In the genomic region with DNA sequence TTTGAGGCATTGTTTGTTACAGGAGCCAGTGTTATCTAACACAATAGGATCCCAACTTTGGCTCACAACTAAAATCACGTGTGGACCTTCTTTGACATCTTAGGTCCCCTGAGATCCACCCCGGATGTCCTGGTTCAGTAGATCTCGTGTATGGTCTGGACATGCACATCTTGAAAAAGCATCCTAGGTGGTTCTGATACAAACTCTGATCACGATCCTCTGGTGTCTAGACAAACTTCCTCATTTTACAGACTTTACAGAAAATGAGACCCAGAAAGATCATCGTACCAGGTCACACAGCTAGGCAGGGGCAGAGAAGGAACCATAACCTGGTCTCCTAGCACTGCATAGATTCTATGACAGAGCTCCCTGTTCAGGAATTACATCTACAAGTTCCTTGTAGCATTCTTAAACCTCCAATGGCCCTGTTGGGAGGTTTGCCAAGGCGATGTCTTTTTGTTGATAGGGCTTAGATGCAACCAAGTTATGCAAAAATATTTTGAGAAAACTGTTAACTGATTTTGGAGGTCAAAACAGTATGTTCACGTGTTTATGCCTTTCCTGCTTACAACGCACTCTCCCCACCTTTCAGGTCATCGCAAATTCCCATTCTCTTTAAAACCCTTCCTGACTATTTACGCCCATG, we compare ENCODE assay signal across 22 cellular contexts. TPM values are rescaled to one million over a fixed set of nuclear protein-coding genes. Genes with fewer than 3 reads are reported as not detected.
DNase-seq lines count a peak whose midpoint lies in the region; ATAC-seq, FAIRE-seq and TF ChIP-seq lines count a peak whose summit lies in the region.
"Had no signal": no experiment of that assay in that cellular context is flagged by ENCODE, and none has a peak within 500 bp of the region (broad histone marks: within the 10 kb centered on the region; RNA-seq: fewer than 3 reads in every experiment).

No MANE protein-coding gene starts in this region.

- H3K9ac ChIP-seq in liver (ENCODE audit: low read depth in 1 of 2, low read length in 2 of 2) = no peak overlapping the region
- no peak overlapping the region for H3K9ac ChIP-seq in H1 (replicated peaks in 1 of 4; ENCODE audit: extremely low read depth in 1 of 4, low read depth in 3 of 4, low read length in 3 of 4)

- H3K23me2 ChIP-seq in H1 (ENCODE audit: low read depth, low read length) = peaks cover 22% of the 10 kb centered on the region; the same call in 1 of the 2 replicates

- H3K79me1 ChIP-seq in H1 (ENCODE audit: low read depth, low read length) = no peaks in the 10 kb centered on the region

- H3K4me2 ChIP-seq in H1 (ENCODE audit: insufficient read depth in 1 of 2, low read depth in 2 of 2, low read length in 2 of 2) = no peak overlapping the region

- H3K9me3 ChIP-seq in liver (ENCODE audit: control insufficient read depth in 4 of 4, low read length in 3 of 4) = no peaks in the 10 kb centered on the region
- no peaks in the 10 kb centered on the region for H3K9me3 ChIP-seq in right lobe of liver
- no peaks in the 10 kb centered on the region for H3K9me3 ChIP-seq in H1 (ENCODE audit: insufficient read depth in 2 of 2, low read depth in 1 of 2, low read length in 1 of 2)
- H3K9me3 ChIP-seq in body of pancreas = no peaks in the 10 kb centered on the region
- H3K9me3 ChIP-seq: breast epithelium, suprapubic skin had no signal

- H3K4me3 Mint-ChIP-seq in IgD-negative memory B cell = peak overlapping the region in 3 of 4 donors; percentile 1 to 72 (median 55)
- no peak overlapping the region for H3K4me3 Mint-ChIP-seq in stimulated activated naive B cell treated with anti-CD40 and anti-IgM and Interleukin-4, amounts not matched to agents 10 μg/mL and 1 μg/mL and 100 μg/mL, for 72 hours
- no peak overlapping the region for H3K4me3 Mint-ChIP-seq in activated T-helper 1 cell treated with anti-CD3 and anti-CD28 coated beads, Interleukin-12 subunit alpha, Interleukin-12 subunit beta, Interleukin-2, Interleukin-4 antibody, amounts not matched to agents 30 ng/mL and 10 ng/mL and 1 ng/mL, durations not matched to agents 14 hours and 24 hours and 36 hours
- H3K4me3 Mint-ChIP-seq: activated CD4-positive, alpha-beta T cell treated with anti-CD3 and anti-CD28 coated beads, Interleukin-2, amount 10 ng/mL, durations not matched to agents 7 days and 5 days; nephron progenitor cell had no signal

- DNase-seq in right lobe of liver (no peak), H1 (ENCODE audit: low read depth in 1 of 2, low spot score in 2 of 2) (no peak), NCI-H187 (lab: John Stamatoyannopoulos, UW) (no peak), body of pancreas (no peak)
- DNase-seq in stimulated activated naive B cell treated with anti-CD40 and anti-IgM and Interleukin-4, amounts not matched to agents 10 μg/mL and 1 μg/mL and 100 μg/mL, for 72 hours = peak; percentile 54
- DNase-seq in activated T-helper 1 cell treated with anti-CD3 and anti-CD28 coated beads, Interleukin-12 subunit alpha, Interleukin-12 subunit beta, Interleukin-2, Interleukin-4 antibody, amounts not matched to agents 30 ng/mL and 10 ng/mL and 1 ng/mL, durations not matched to agents 14 hours and 24 hours and 36 hours (ENCODE audit: low spot score) = no peak
- DNase-seq: activated CD4-positive, alpha-beta T cell treated with anti-CD3 and anti-CD28 coated beads, Interleukin-2, amount 10 ng/mL, durations not matched to agents 7 days and 5 days; activated effector memory CD4-positive, alpha-beta T cell treated with anti-CD3 and anti-CD28 coated beads, Interleukin-2, amount 50 U/mL, for 16 hours; cortex of kidney; DMS 273 treated with DMSO at 0.1 percent for 48 hours; hypothalamus; NCI-H1048; NCI-H510A; nephron progenitor cell had no signal

- TF ChIP-seq RAD21 in liver (IDR thresholded peaks at IDR 0.05) = no peak
- no peak for TF ChIP-seq RAD21 in H1 (IDR thresholded peaks at IDR 0.05 in 1 of 2, conservative IDR thresholded peaks at IDR 0.05 in 1 of 2; ENCODE audit: low read depth in 2 of 2, low read length in 2 of 2)

- no peaks in the 10 kb centered on the region for H3K27me3 Mint-ChIP-seq in IgD-negative memory B cell
- H3K27me3 Mint-ChIP-seq in stimulated activated naive B cell treated with anti-CD40 and anti-IgM and Interleukin-4, amounts not matched to agents 10 μg/mL and 1 μg/mL and 100 μg/mL, for 72 hours = no peaks in the 10 kb centered on the region
- H3K27me3 Mint-ChIP-seq in activated T-helper 1 cell treated with anti-CD3 and anti-CD28 coated beads, Interleukin-12 subunit alpha, Interleukin-12 subunit beta, Interleukin-2, Interleukin-4 antibody, amounts not matched to agents 30 ng/mL and 10 ng/mL and 1 ng/mL, durations not matched to agents 14 hours and 24 hours and 36 hours (ENCODE audit: insufficient read depth) = no peaks in the 10 kb centered on the region
- H3K27me3 Mint-ChIP-seq: activated CD4-positive, alpha-beta T cell treated with anti-CD3 and anti-CD28 coated beads, Interleukin-2, amount 10 ng/mL, durations not matched to agents 7 days and 5 days had no signal

- no peak overlapping the region for H3K4ac ChIP-seq in H1 (replicated peaks; ENCODE audit: insufficient read length, low read depth, low read length)

- CTCF ChIA-PET in H1 (lab: Charles Lee; ENCODE audit: partially characterized antibody) = interaction anchor here (1.1 to 1.3 kb wide), 2 partner anchors 23 to 69 kb away, joined by 3 to 5 read pairs; no protein-coding TSS in a partner anchor

- no peak overlapping the region for H4K8ac ChIP-seq in H1 (ENCODE audit: extremely low read depth, insufficient read depth, low read length)

- no peak overlapping the region for H3K18ac ChIP-seq in H1 (ENCODE audit: extremely low read depth, low read length)

- H3K27ac Mint-ChIP-seq in IgD-negative memory B cell = peak overlapping the region in 1 of 3 donors; percentile 83
- H3K27ac Mint-ChIP-seq in stimulated activated naive B cell treated with anti-CD40 and anti-IgM and Interleukin-4, amounts not matched to agents 10 μg/mL and 1 μg/mL and 100 μg/mL, for 72 hours = peak overlapping the region; percentile 26
- no peak overlapping the region for H3K27ac Mint-ChIP-seq in activated T-helper 1 cell treated with anti-CD3 and anti-CD28 coated beads, Interleukin-12 subunit alpha, Interleukin-12 subunit beta, Interleukin-2, Interleukin-4 antibody, amounts not matched to agents 30 ng/mL and 10 ng/mL and 1 ng/mL, durations not matched to agents 14 hours and 24 hours and 36 hours
- H3K27ac Mint-ChIP-seq: activated CD4-positive, alpha-beta T cell treated with anti-CD3 and anti-CD28 coated beads, Interleukin-2, amount 10 ng/mL, durations not matched to agents 7 days and 5 days; nephron progenitor cell had no signal

- WGBS in liver = 76% methylated on average over 10 of the region's 10 CpGs
- 68% methylated on average over 9 of the region's 10 CpGs for WGBS in right lobe of liver (ENCODE audit: insufficient coverage, low coverage, low lambda C conversion rate, missing lambda C conversion rate)
- WGBS in H1 (ENCODE audit: extremely low coverage in 1 of 2, insufficient coverage in 1 of 2, insufficient read length in 1 of 2, insufficient replicate concordance in 2 of 2, low coverage in 1 of 2, low lambda C conversion rate in 2 of 2, missing lambda C conversion rate in 1 of 2), 2 experiments = 89% methylated on average over 10 of the region's 10 CpGs; no CpG with 5 or more reads in 1 of the 2 experiments
- WGBS in body of pancreas, 2 donors = 64 to 67% methylated on average over 10 of the region's 10 CpGs

- no peaks in the 10 kb centered on the region for H3K36me3 Mint-ChIP-seq in IgD-negative memory B cell
- no peaks in the 10 kb centered on the region for H3K36me3 Mint-ChIP-seq in stimulated activated naive B cell treated with anti-CD40 and anti-IgM and Interleukin-4, amounts not matched to agents 10 μg/mL and 1 μg/mL and 100 μg/mL, for 72 hours
- no peaks in the 10 kb centered on the region for H3K36me3 Mint-ChIP-seq in activated T-helper 1 cell treated with anti-CD3 and anti-CD28 coated beads, Interleukin-12 subunit alpha, Interleukin-12 subunit beta, Interleukin-2, Interleukin-4 antibody, amounts not matched to agents 30 ng/mL and 10 ng/mL and 1 ng/mL, durations not matched to agents 14 hours and 24 hours and 36 hours (ENCODE audit: low read depth)

- H2BK12ac ChIP-seq in H1 (ENCODE audit: low read depth, low read length) = no peak overlapping the region

- H2BK20ac ChIP-seq in H1 (ENCODE audit: low read length) = no peak overlapping the region

- H2BK15ac ChIP-seq in H1 (ENCODE audit: low read length) = no peak overlapping the region

- no peak overlapping the region for H2BK120ac ChIP-seq in H1 (replicated peaks; ENCODE audit: low read depth, low read length)

- peak overlapping the region; percentile 46 for H4K91ac ChIP-seq in H1 (replicated peaks; ENCODE audit: insufficient read length, low read length)

- H3K79me2 ChIP-seq in H1 (ENCODE audit: control insufficient read depth in 1 of 2, insufficient read depth in 2 of 2, low read length in 2 of 2) = no peaks in the 10 kb centered on the region

- H3K4me3 ChIP-seq in liver (ENCODE audit: low read depth in 1 of 3, low read length in 3 of 3) = no peak overlapping the region
- H3K4me3 ChIP-seq in right lobe of liver = no peak overlapping the region
- H3K4me3 ChIP-seq in H1 (ENCODE audit: extremely low read depth in 1 of 4, insufficient read depth in 2 of 4, low read depth in 3 of 4, low read length in 4 of 4) = no peak overlapping the region
- no peak overlapping the region for H3K4me3 ChIP-seq in body of pancreas
- H3K4me3 ChIP-seq: breast epithelium, suprapubic skin had no signal

- no peak overlapping the region; the same call in 1 of the 2 replicates for H2AK5ac ChIP-seq in H1 (ENCODE audit: low read depth, low read length)

- no peak for FAIRE-seq in H1 (lab: Jason Lieb, UNC)
- FAIRE-seq: A204.1, kidney had no signal

- H3K36me3 ChIP-seq in liver (ENCODE audit: control insufficient read depth in 4 of 4, insufficient read depth in 3 of 4, low read depth in 1 of 4, low read length in 3 of 4) = no peaks in the 10 kb centered on the region
- H3K36me3 ChIP-seq in right lobe of liver = no peaks in the 10 kb centered on the region
- H3K36me3 ChIP-seq in H1 (ENCODE audit: control insufficient read depth in 2 of 4, insufficient read depth in 4 of 4, low read length in 3 of 4) = no peaks in the 10 kb centered on the region
- no peaks in the 10 kb centered on the region for H3K36me3 ChIP-seq in body of pancreas (replicated peaks in 1 of 2; ENCODE audit: insufficient read depth in 1 of 2, low read depth in 2 of 2)
- H3K36me3 ChIP-seq: breast epithelium, suprapubic skin had no signal

- H3K4me1 Mint-ChIP-seq in IgD-negative memory B cell = peaks cover 5 to 12% (median 10%) of the 10 kb centered on the region in 3 donors
- H3K4me1 Mint-ChIP-seq in stimulated activated naive B cell treated with anti-CD40 and anti-IgM and Interleukin-4, amounts not matched to agents 10 μg/mL and 1 μg/mL and 100 μg/mL, for 72 hours = peaks cover 16 to 20% of the 10 kb centered on the region in 2 donors
- no peaks in the 10 kb centered on the region for H3K4me1 Mint-ChIP-seq in activated T-helper 1 cell treated with anti-CD3 and anti-CD28 coated beads, Interleukin-12 subunit alpha, Interleukin-12 subunit beta, Interleukin-2, Interleukin-4 antibody, amounts not matched to agents 30 ng/mL and 10 ng/mL and 1 ng/mL, durations not matched to agents 14 hours and 24 hours and 36 hours (ENCODE audit: low read depth)
- H3K4me1 Mint-ChIP-seq: activated CD4-positive, alpha-beta T cell treated with anti-CD3 and anti-CD28 coated beads, Interleukin-2, amount 10 ng/mL, durations not matched to agents 7 days and 5 days had no signal

- H3K9me3 Mint-ChIP-seq in IgD-negative memory B cell = no peaks in the 10 kb centered on the region
- no peaks in the 10 kb centered on the region for H3K9me3 Mint-ChIP-seq in stimulated activated naive B cell treated with anti-CD40 and anti-IgM and Interleukin-4, amounts not matched to agents 10 μg/mL and 1 μg/mL and 100 μg/mL, for 72 hours
- no peaks in the 10 kb centered on the region for H3K9me3 Mint-ChIP-seq in activated T-helper 1 cell treated with anti-CD3 and anti-CD28 coated beads, Interleukin-12 subunit alpha, Interleukin-12 subunit beta, Interleukin-2, Interleukin-4 antibody, amounts not matched to agents 30 ng/mL and 10 ng/mL and 1 ng/mL, durations not matched to agents 14 hours and 24 hours and 36 hours
- H3K9me3 Mint-ChIP-seq: activated CD4-positive, alpha-beta T cell treated with anti-CD3 and anti-CD28 coated beads, Interleukin-2, amount 10 ng/mL, durations not matched to agents 7 days and 5 days; nephron progenitor cell had no signal

- no peak overlapping the region for H2BK5ac ChIP-seq in H1 (ENCODE audit: low read depth, low read length)

- H3K27ac ChIP-seq in liver (ENCODE audit: low read depth in 1 of 2, low read length in 2 of 2) (no peak overlapping the region), right lobe of liver (no peak overlapping the region), H1 (ENCODE audit: low read depth, low read length) (no peak overlapping the region), body of pancreas (no peak overlapping the region)
- H3K27ac ChIP-seq: breast epithelium, C4-2B, HL-60, suprapubic skin had no signal

- H3K4me1 ChIP-seq in liver (ENCODE audit: control insufficient read depth in 4 of 4, insufficient read depth in 4 of 4, low read length in 3 of 4) = peaks cover 0 to 2% (median 0%) of the 10 kb centered on the region in 4 donors
- no peaks in the 10 kb centered on the region for H3K4me1 ChIP-seq in right lobe of liver
- H3K4me1 ChIP-seq in H1 (replicated peaks in 1 of 4; ENCODE audit: control insufficient read depth in 3 of 4, insufficient read depth in 4 of 4, low read length in 3 of 4) = no peaks in the 10 kb centered on the region; a peak in 2 of 7 replicates
- no peaks in the 10 kb centered on the region for H3K4me1 ChIP-seq in body of pancreas
- H3K4me1 ChIP-seq: breast epithelium had no signal

- H4K5ac ChIP-seq in H1 (ENCODE audit: insufficient read length, low read depth, low read length) = no peak overlapping the region

- POLR2A ChIA-PET in H1 (lab: Charles Lee; ENCODE audit: partially characterized antibody) = no interaction called here

- ATAC-seq in right lobe of liver (no peak), body of pancreas (no peak)
- peak; percentile 90 to 91 for ATAC-seq in stimulated activated naive B cell treated with anti-CD40 and anti-IgM and Interleukin-4, amounts not matched to agents 10 μg/mL and 1 μg/mL and 100 μg/mL, for 72 hours (replicated peaks)

- peak overlapping the region; percentile 96 for H3K56ac ChIP-seq in H1 (replicated peaks; ENCODE audit: insufficient read length, low read depth, low read length)

- no peak for TF ChIP-seq POLR2A in right lobe of liver (IDR thresholded peaks at IDR 0.05)
- no peak for TF ChIP-seq POLR2A in H1 (IDR thresholded peaks at IDR 0.05; ENCODE audit: control extremely low read depth in 1 of 2, low read depth in 2 of 2, low read length in 2 of 2)
- no peak for TF ChIP-seq POLR2A in body of pancreas (IDR thresholded peaks at IDR 0.05)

- peaks cover 0 to 16% of the 10 kb centered on the region in 2 experiments for H4K20me1 ChIP-seq in H1 (replicated peaks in 1 of 2; ENCODE audit: control insufficient read depth in 1 of 2, insufficient read depth in 2 of 2, low read length in 2 of 2)

- TF ChIP-seq CTCF in liver (IDR thresholded peaks at IDR 0.05; ENCODE audit: low read depth, low read length, missing input control) = no peak
- no peak for TF ChIP-seq CTCF in right lobe of liver (IDR thresholded peaks at IDR 0.05)
- no peak for TF ChIP-seq CTCF in H1 (IDR thresholded peaks at IDR 0.05; ENCODE audit: control extremely low read depth in 1 of 3, insufficient read depth in 1 of 3, low read depth in 1 of 3, low read length in 3 of 3)
- no peak for TF ChIP-seq CTCF in body of pancreas (IDR thresholded peaks at IDR 0.05)

- intact Hi-C loops in right lobe of liver (cut with DNase I) = no loop called here
- intact Hi-C loops in body of pancreas (cut with DNase I) = no loop called here
- intact Hi-C loops in activated T-helper 1 cell treated with anti-CD3 and anti-CD28 coated beads, Interleukin-12 subunit alpha, Interleukin-12 subunit beta, Interleukin-2, Interleukin-4 antibody, amounts not matched to agents 30 ng/mL and 10 ng/mL and 1 ng/mL, durations not matched to agents 14 hours and 24 hours and 36 hours (cut with micrococcal nuclease) = no loop called here

- H2AFZ ChIP-seq in H1 (ENCODE audit: low read length) = no peak overlapping the region

- H3K23ac ChIP-seq in H1 (ENCODE audit: insufficient read length) = no peak overlapping the region

- H3K27me3 ChIP-seq in liver (ENCODE audit: control insufficient read depth in 4 of 4, insufficient read depth in 4 of 4, low read length in 3 of 4) (no peaks in the 10 kb centered on the region), right lobe of liver (no peaks in the 10 kb centered on the region), H1 (replicated peaks in 1 of 4; ENCODE audit: control insufficient read depth in 3 of 4, extremely low read depth in 1 of 4, insufficient read depth in 3 of 4, low read length in 3 of 4) (peaks cover 0 to 2% (median 0%) of the 10 kb centered on the region in 4 experiments; a peak in 2 of 7 replicates), body of pancreas (no peaks in the 10 kb centered on the region)
- H3K27me3 ChIP-seq: breast epithelium, suprapubic skin had no signal

- TF ChIP-seq EP300 in H1 (IDR thresholded peaks at IDR 0.05; ENCODE audit: borderline replicate concordance in 1 of 2, low read depth in 2 of 2, low read length in 2 of 2) = no peak

- H3K14ac ChIP-seq in H1 (ENCODE audit: insufficient read length) = no peak overlapping the region

RNA-seq across cellular contexts. Expression of a gene that starts 30.8 kb away (rescaled TPM):
- total RNA-seq in liver (10 to 100 TPM in 1 of 2 donors, 1 to 10 TPM in 1; 5.8 to 16.5 TPM), right lobe of liver (10 to 100 TPM in 5 of 6 experiments, 1 to 10 TPM in 1; 9.2 to 25.8 (median 11.8) TPM), body of pancreas (10 to 100 TPM; 18.5 to 21.5 TPM)
- polyA plus RNA-seq in liver (1 to 10 TPM; 2.9 to 7.1 TPM), IgD-negative memory B cell (15.4 TPM), H1 (2011; rRNA removed) (7.4 and 8.8 TPM in 2 replicates)
- 9.1 and 9.4 TPM in 2 replicates for total RNA-seq in H1 (2021; fragmentation: NEBNext Ultra II Directional; extraction: Animal tissue kit (Norgen Biotek cat#: 25700))
- 6.8 TPM for polyA plus RNA-seq in H1 (2011; cell fraction: cytosol; rRNA removed)
- polyA plus RNA-seq in H1 (2011; cell fraction: nucleus; rRNA removed) = 9.3 TPM
- 5.7 to 7.3 TPM (median 6.0 TPM) in 4 replicates for polyA plus RNA-seq in H1 (2012, experiment 1 of 2)
- 2.3 TPM for polyA plus RNA-seq in H1 (2012, experiment 2 of 2)
- polyA plus RNA-seq in H1 (2013, experiment 1 of 2) = 4.7 TPM
- 5.0 TPM for polyA plus RNA-seq in H1 (2013, experiment 2 of 2)
- polyA minus RNA-seq in H1 (2011; rRNA and poly(A)+ RNA removed) = 17.4 and 19.5 TPM in 2 replicates
- 7.5 TPM for polyA minus RNA-seq in H1 (2011; cell fraction: cytosol; rRNA and poly(A)+ RNA removed)
- polyA minus RNA-seq in H1 (2011; cell fraction: nucleus; rRNA and poly(A)+ RNA removed) = 15.1 TPM
- total RNA-seq in activated T-helper 1 cell treated with anti-CD3 and anti-CD28 coated beads, Interleukin-12 subunit alpha, Interleukin-12 subunit beta, Interleukin-2, Interleukin-4 antibody, amounts not matched to agents 30 ng/mL and 10 ng/mL and 1 ng/mL, durations not matched to agents 14 hours and 24 hours and 36 hours = 0.15 and 0.18 TPM in 2 replicates
- total RNA-seq: activated CD4-positive, alpha-beta T cell treated with anti-CD3 and anti-CD28 coated beads, Interleukin-2, amount 10 ng/mL, durations not matched to agents 7 days and 5 days had no signal

Comparison
In these comparisons a context has a peak if more than half of its experiments do, and no peak if none do; other contexts are left out.
1. ATAC-seq: peak in stimulated activated naive B cell treated with anti-CD40 and anti-IgM and Interleukin-4, amounts not matched to agents 10 μg/mL and 1 μg/mL and 100 μg/mL, for 72 hours (2 of 2); none in right lobe of liver (0 of 4) and body of pancreas (single experiment).
2. H3K4me3 Mint-ChIP-seq: peak in IgD-negative memory B cell (3 of 4); none in stimulated activated naive B cell treated with anti-CD40 and anti-IgM and Interleukin-4, amounts not matched to agents 10 μg/mL and 1 μg/mL and 100 μg/mL, for 72 hours (0 of 2) and activated T-helper 1 cell treated with anti-CD3 and anti-CD28 coated beads, Interleukin-12 subunit alpha, Interleukin-12 subunit beta, Interleukin-2, Interleukin-4 antibody, amounts not matched to agents 30 ng/mL and 10 ng/mL and 1 ng/mL, durations not matched to agents 14 hours and 24 hours and 36 hours (single experiment).